ENCODE assay signal across 8 cellular contexts in the genomic region with DNA sequence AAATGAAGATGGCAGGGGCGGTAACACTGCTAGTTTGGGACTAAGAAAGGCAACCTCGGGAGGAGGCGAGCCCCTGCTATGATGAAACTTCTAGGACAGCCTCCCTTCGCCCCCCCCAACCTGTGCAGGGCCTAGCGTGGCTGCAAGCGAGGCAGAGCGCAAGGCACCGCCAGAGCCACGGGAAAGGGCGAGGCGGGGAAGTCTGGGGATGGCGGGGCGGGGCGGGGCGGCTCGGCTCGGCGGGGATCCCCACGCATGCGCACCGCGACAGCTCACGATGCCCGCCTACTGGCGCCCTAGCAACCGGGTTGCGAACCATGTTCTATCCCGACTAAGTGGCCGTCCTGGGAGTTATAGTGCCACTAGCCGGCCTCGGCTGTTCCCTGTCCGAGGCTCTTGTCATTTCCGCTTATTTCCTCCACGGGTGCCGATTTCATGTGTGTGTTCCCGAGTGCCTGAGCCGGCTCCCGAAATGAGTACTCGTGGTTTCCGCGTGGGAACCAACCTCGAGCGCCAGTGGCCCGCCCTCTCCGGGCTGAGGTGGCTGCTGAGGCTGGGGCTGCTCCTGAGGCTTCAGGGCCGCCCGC. TPM values are rescaled to one million over a fixed set of nuclear protein-coding genes. Genes with fewer than 3 reads are reported as not detected.
DNase-seq lines count a peak whose midpoint lies in the region; ATAC-seq and TF ChIP-seq lines count a peak whose summit lies in the region.

No MANE protein-coding gene starts in this region.

- H3K4me3 Mint-ChIP-seq in activated CD4-positive, alpha-beta T cell treated with anti-CD3 and anti-CD28 coated beads, Interleukin-2, amount 10 ng/mL, durations not matched to agents 24 days and 14 days = peak overlapping the region; percentile 96

- H3K27ac Mint-ChIP-seq in activated CD4-positive, alpha-beta T cell treated with anti-CD3 and anti-CD28 coated beads, Interleukin-2, amount 10 ng/mL, durations not matched to agents 24 days and 14 days = peak overlapping the region; percentile 94

- peaks cover 13% of the 10 kb centered on the region for H3K4me1 Mint-ChIP-seq in activated CD4-positive, alpha-beta T cell treated with anti-CD3 and anti-CD28 coated beads, Interleukin-2, amount 10 ng/mL, durations not matched to agents 24 days and 14 days

- H3K4me1 ChIP-seq in left lung = peaks cover 0 to 7% of the 10 kb centered on the region in 2 donors

- peak; percentile 62 to 63 for DNase-seq in AML-193 (lab: John Stamatoyannopoulos, UW)
- DNase-seq in NCI-H524 (lab: John Stamatoyannopoulos, UW) = peak; percentile 75 to 84
- peak; percentile 92 for DNase-seq in activated CD4-positive, alpha-beta T cell treated with anti-CD3 and anti-CD28 coated beads, Interleukin-2, amount 10 ng/mL, durations not matched to agents 24 days and 14 days
- DNase-seq in coronary artery (ENCODE audit: low spot score) = peak; percentile 89
- DNase-seq in left lung = peak; percentile 84 to 90
- peak; percentile 53 to 61 for DNase-seq in stimulated activated CD4-positive, alpha-beta T cell treated with anti-CD3 and anti-CD28 coated beads, Interleukin-2, amount 100 ng/mL, for 48 hours

- H3K27me3 ChIP-seq in left lung = no peaks in the 10 kb centered on the region

- H3K9me3 Mint-ChIP-seq in activated CD4-positive, alpha-beta T cell treated with anti-CD3 and anti-CD28 coated beads, Interleukin-2, amount 10 ng/mL, durations not matched to agents 24 days and 14 days = no peaks in the 10 kb centered on the region

- H3K9me3 ChIP-seq in left lung = no peaks in the 10 kb centered on the region

- H3K4me3 ChIP-seq in coronary artery = peak overlapping the region; percentile 77
- H3K4me3 ChIP-seq in left lung = peak overlapping the region; percentile 60 to 72

- H3K27ac ChIP-seq in coronary artery (peak overlapping the region; percentile 51 to 88), left lung (peak overlapping the region; percentile 82 to 87)

- H3K27me3 Mint-ChIP-seq in activated CD4-positive, alpha-beta T cell treated with anti-CD3 and anti-CD28 coated beads, Interleukin-2, amount 10 ng/mL, durations not matched to agents 24 days and 14 days = no peaks in the 10 kb centered on the region

- no peaks in the 10 kb centered on the region for H3K36me3 ChIP-seq in left lung

- TF ChIP-seq CTCF in coronary artery (IDR thresholded peaks at IDR 0.05) = no peak
- no peak for TF ChIP-seq CTCF in left lung (IDR thresholded peaks at IDR 0.05)

- no peaks in the 10 kb centered on the region for H3K36me3 Mint-ChIP-seq in activated CD4-positive, alpha-beta T cell treated with anti-CD3 and anti-CD28 coated beads, Interleukin-2, amount 10 ng/mL, durations not matched to agents 24 days and 14 days (ENCODE audit: low read depth)

- ATAC-seq in GM19043 (IDR thresholded peaks at IDR 0.05; ENCODE audit: low read depth, unreplicated experiment) = peak; percentile 59
- ATAC-seq in HG03378 (IDR thresholded peaks at IDR 0.05; ENCODE audit: unreplicated experiment) = peak; percentile 69
- ATAC-seq in left lung = peak; percentile 87

- intact Hi-C loops in activated CD4-positive, alpha-beta T cell treated with anti-CD3 and anti-CD28 coated beads, Interleukin-2, amount 10 ng/mL, durations not matched to agents 24 days and 14 days (cut with micrococcal nuclease) = no loop called here
- intact Hi-C loops in left lung (cut with DNase I) = no loop called here

RNA-seq across cellular contexts. Expression of gene RBMX, which starts 28.7 kb away (rescaled TPM):
- 324 and 334 TPM in 2 replicates for total RNA-seq in activated CD4-positive, alpha-beta T cell treated with anti-CD3 and anti-CD28 coated beads, Interleukin-2, amount 10 ng/mL, durations not matched to agents 24 days and 14 days
- total RNA-seq in left lung = 100 to 1,000 TPM; 102 to 121 TPM

Comparison
In these comparisons a context has a peak if more than half of its experiments do, and no peak if none do; other contexts are left out.
1. Peak in every context shown above with its lines: DNase-seq, ATAC-seq, H3K4me3 ChIP-seq and H3K27ac ChIP-seq.